ENCODE assay signal across 1 cellular context in genomic region chr16:553601-554296, GRCh38.
TF ChIP-seq lines count a peak whose summit lies in the region.

No MANE protein-coding gene starts in this region.

TF ChIP-seq in endothelial cell of umbilical vein, 7 proteins besides CTCF, POLR2A, EP300 and RAD21:
- TF ChIP-seq GATA2 (IDR thresholded peaks at IDR 0.05; ENCODE audit: insufficient read depth, insufficient read length, low read depth, low read length) (no peak), JUN (IDR thresholded peaks at IDR 0.05; ENCODE audit: borderline replicate concordance, insufficient read depth, insufficient read length, low read depth) (no peak), FOS (IDR thresholded peaks at IDR 0.05; ENCODE audit: borderline replicate concordance, insufficient read depth, low read length) (no peak), EZH2 (IDR thresholded peaks at IDR 0.05; ENCODE audit: borderline replicate concordance, low read depth, low read length, severe bottlenecking) (no peak), MYC (IDR thresholded peaks at IDR 0.05; ENCODE audit: low read depth, low read length) (no peak), POLR2AphosphoS5 (IDR thresholded peaks at IDR 0.05; ENCODE audit: insufficient read depth, low read depth, low read length) (no peak), MAX (IDR thresholded peaks at IDR 0.05; ENCODE audit: insufficient read depth, insufficient read length) (no peak)
